Comparison of ENCODE assay signal across 1 cellular context in the genomic region with DNA sequence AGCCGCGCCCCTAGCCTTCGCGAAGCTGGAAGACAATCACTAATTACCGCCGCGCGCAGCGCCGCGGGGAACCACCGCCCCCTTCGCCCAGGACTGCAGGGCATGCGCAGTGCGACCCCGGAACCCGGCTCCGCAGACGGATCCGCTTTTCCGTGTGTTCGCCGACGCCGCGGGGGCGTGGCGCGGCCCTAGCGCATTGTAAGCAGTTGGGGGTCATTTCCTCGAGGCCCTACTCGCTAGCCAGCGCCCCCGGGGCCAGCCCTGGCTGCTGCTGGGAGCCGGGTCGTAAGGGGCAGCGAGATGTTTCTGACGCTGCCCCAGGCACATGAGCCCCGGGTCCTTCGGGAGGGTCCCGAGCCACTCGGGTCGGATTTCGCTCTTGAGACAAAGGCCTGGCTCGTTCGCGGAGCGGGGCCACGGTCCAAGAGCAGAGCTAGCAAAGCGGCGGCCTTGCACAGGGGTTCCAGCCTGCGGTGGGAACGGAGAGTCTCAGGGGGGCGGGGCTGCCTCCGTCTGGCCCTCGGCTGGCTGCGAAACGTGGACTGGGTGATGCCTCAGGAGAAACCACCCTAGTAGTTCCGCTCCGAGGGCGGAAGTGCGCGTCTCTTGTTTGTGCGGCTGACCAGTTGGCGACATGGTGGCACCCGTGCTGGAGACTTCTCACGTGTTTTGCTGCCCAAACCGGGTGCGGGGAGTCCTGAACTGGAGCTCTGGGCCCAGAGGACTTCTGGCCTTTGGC.
TF ChIP-seq lines count a peak whose summit lies in the region.

A gene with protein sequence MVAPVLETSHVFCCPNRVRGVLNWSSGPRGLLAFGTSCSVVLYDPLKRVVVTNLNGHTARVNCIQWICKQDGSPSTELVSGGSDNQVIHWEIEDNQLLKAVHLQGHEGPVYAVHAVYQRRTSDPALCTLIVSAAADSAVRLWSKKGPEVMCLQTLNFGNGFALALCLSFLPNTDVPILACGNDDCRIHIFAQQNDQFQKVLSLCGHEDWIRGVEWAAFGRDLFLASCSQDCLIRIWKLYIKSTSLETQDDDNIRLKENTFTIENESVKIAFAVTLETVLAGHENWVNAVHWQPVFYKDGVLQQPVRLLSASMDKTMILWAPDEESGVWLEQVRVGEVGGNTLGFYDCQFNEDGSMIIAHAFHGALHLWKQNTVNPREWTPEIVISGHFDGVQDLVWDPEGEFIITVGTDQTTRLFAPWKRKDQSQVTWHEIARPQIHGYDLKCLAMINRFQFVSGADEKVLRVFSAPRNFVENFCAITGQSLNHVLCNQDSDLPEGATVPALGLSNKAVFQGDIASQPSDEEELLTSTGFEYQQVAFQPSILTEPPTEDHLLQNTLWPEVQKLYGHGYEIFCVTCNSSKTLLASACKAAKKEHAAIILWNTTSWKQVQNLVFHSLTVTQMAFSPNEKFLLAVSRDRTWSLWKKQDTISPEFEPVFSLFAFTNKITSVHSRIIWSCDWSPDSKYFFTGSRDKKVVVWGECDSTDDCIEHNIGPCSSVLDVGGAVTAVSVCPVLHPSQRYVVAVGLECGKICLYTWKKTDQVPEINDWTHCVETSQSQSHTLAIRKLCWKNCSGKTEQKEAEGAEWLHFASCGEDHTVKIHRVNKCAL (plus strand): TSS at position 600 of the 739 bp plus-strand sequence. CDS start 35 bp downstream, at position 635.
A gene with protein sequence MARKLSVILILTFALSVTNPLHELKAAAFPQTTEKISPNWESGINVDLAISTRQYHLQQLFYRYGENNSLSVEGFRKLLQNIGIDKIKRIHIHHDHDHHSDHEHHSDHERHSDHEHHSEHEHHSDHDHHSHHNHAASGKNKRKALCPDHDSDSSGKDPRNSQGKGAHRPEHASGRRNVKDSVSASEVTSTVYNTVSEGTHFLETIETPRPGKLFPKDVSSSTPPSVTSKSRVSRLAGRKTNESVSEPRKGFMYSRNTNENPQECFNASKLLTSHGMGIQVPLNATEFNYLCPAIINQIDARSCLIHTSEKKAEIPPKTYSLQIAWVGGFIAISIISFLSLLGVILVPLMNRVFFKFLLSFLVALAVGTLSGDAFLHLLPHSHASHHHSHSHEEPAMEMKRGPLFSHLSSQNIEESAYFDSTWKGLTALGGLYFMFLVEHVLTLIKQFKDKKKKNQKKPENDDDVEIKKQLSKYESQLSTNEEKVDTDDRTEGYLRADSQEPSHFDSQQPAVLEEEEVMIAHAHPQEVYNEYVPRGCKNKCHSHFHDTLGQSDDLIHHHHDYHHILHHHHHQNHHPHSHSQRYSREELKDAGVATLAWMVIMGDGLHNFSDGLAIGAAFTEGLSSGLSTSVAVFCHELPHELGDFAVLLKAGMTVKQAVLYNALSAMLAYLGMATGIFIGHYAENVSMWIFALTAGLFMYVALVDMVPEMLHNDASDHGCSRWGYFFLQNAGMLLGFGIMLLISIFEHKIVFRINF (minus strand): TSS at position 41 of the 739 bp plus-strand sequence. CDS start 2,333 bp downstream, outside the sequence.

TF ChIP-seq in HEK293, 187 proteins besides CTCF, POLR2A, EP300 and RAD21 (continued from another document and continues in another):
- TF ChIP-seq, protein P1, sequence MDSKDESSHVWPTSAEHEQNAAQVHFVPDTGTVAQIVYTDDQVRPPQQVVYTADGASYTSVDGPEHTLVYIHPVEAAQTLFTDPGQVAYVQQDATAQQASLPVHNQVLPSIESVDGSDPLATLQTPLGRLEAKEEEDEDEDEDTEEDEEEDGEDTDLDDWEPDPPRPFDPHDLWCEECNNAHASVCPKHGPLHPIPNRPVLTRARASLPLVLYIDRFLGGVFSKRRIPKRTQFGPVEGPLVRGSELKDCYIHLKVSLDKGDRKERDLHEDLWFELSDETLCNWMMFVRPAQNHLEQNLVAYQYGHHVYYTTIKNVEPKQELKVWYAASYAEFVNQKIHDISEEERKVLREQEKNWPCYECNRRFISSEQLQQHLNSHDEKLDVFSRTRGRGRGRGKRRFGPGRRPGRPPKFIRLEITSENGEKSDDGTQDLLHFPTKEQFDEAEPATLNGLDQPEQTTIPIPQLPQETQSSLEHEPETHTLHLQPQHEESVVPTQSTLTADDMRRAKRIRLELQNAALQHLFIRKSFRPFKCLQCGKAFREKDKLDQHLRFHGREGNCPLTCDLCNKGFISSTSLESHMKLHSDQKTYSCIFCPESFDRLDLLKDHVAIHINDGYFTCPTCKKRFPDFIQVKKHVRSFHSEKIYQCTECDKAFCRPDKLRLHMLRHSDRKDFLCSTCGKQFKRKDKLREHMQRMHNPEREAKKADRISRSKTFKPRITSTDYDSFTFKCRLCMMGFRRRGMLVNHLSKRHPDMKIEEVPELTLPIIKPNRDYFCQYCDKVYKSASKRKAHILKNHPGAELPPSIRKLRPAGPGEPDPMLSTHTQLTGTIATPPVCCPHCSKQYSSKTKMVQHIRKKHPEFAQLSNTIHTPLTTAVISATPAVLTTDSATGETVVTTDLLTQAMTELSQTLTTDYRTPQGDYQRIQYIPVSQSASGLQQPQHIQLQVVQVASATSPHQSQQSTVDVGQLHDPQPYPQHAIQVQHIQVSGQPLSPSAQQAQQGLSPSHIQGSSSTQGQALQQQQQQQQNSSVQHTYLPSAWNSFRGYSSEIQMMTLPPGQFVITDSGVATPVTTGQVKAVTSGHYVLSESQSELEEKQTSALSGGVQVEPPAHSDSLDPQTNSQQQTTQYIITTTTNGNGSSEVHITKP (tag by site-specific recombination; IDR thresholded peaks at IDR 0.05) = peak; percentile 80
- no peak for TF ChIP-seq ZNF416 (tag by site-specific recombination; IDR thresholded peaks at IDR 0.05)
- TF ChIP-seq, protein P2, sequence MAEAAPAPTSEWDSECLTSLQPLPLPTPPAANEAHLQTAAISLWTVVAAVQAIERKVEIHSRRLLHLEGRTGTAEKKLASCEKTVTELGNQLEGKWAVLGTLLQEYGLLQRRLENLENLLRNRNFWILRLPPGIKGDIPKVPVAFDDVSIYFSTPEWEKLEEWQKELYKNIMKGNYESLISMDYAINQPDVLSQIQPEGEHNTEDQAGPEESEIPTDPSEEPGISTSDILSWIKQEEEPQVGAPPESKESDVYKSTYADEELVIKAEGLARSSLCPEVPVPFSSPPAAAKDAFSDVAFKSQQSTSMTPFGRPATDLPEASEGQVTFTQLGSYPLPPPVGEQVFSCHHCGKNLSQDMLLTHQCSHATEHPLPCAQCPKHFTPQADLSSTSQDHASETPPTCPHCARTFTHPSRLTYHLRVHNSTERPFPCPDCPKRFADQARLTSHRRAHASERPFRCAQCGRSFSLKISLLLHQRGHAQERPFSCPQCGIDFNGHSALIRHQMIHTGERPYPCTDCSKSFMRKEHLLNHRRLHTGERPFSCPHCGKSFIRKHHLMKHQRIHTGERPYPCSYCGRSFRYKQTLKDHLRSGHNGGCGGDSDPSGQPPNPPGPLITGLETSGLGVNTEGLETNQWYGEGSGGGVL (tag by site-specific recombination; IDR thresholded peaks at IDR 0.05) = no peak
- TF ChIP-seq ZNF791 (tag by site-specific recombination; IDR thresholded peaks at IDR 0.05) = no peak
- no peak for TF ChIP-seq ZNF311 (tag by site-specific recombination; IDR thresholded peaks at IDR 0.05; ENCODE audit: borderline replicate concordance)
- TF ChIP-seq, protein P3, sequence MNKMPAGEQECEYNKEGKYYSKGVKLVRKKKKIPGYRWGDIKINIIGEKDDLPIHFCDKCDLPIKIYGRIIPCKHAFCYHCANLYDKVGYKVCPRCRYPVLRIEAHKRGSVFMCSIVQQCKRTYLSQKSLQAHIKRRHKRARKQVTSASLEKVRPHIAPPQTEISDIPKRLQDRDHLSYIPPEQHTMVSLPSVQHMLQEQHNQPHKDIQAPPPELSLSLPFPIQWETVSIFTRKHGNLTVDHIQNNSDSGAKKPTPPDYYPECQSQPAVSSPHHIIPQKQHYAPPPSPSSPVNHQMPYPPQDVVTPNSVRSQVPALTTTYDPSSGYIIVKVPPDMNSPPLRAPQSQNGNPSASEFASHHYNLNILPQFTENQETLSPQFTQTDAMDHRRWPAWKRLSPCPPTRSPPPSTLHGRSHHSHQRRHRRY (tag by site-specific recombination; IDR thresholded peaks at IDR 0.05) = no peak
- no peak for TF ChIP-seq ZNF776 (tag by site-specific recombination; IDR thresholded peaks at IDR 0.05; ENCODE audit: borderline replicate concordance)
- TF ChIP-seq ZNF10 (tag by site-specific recombination; IDR thresholded peaks at IDR 0.05) = no peak
- TF ChIP-seq KLF1 (tag by site-specific recombination; IDR thresholded peaks at IDR 0.05) = peak; percentile 66; the same call in 1 of the 2 replicates
- peak; percentile 89 for TF ChIP-seq KLF10 (tag by site-specific recombination; IDR thresholded peaks at IDR 0.05)
- TF ChIP-seq ZNF548 (tag by site-specific recombination; IDR thresholded peaks at IDR 0.05) = no peak
- no peak for TF ChIP-seq ZNF514 (tag by site-specific recombination; IDR thresholded peaks at IDR 0.05)
- TF ChIP-seq ZNF19 (tag by site-specific recombination; IDR thresholded peaks at IDR 0.05; ENCODE audit: low read depth) = no peak
- TF ChIP-seq ZNF292 (tag by site-specific recombination; IDR thresholded peaks at IDR 0.05; ENCODE audit: borderline replicate concordance, low read depth) = no peak
- TF ChIP-seq ZNF16 (tag by site-specific recombination; IDR thresholded peaks at IDR 0.05; ENCODE audit: low read depth) = no peak
- TF ChIP-seq ZFP3 (tag by site-specific recombination; IDR thresholded peaks at IDR 0.05; ENCODE audit: low read depth) = no peak
- no peak for TF ChIP-seq ZNF610 (tag by site-specific recombination; IDR thresholded peaks at IDR 0.05; ENCODE audit: borderline replicate concordance)
- peak; percentile 37 for TF ChIP-seq ZSCAN30 (tag by site-specific recombination; IDR thresholded peaks at IDR 0.05)
- TF ChIP-seq PRDM1 (tag by site-specific recombination; IDR thresholded peaks at IDR 0.05) = no peak
- TF ChIP-seq, protein P4, sequence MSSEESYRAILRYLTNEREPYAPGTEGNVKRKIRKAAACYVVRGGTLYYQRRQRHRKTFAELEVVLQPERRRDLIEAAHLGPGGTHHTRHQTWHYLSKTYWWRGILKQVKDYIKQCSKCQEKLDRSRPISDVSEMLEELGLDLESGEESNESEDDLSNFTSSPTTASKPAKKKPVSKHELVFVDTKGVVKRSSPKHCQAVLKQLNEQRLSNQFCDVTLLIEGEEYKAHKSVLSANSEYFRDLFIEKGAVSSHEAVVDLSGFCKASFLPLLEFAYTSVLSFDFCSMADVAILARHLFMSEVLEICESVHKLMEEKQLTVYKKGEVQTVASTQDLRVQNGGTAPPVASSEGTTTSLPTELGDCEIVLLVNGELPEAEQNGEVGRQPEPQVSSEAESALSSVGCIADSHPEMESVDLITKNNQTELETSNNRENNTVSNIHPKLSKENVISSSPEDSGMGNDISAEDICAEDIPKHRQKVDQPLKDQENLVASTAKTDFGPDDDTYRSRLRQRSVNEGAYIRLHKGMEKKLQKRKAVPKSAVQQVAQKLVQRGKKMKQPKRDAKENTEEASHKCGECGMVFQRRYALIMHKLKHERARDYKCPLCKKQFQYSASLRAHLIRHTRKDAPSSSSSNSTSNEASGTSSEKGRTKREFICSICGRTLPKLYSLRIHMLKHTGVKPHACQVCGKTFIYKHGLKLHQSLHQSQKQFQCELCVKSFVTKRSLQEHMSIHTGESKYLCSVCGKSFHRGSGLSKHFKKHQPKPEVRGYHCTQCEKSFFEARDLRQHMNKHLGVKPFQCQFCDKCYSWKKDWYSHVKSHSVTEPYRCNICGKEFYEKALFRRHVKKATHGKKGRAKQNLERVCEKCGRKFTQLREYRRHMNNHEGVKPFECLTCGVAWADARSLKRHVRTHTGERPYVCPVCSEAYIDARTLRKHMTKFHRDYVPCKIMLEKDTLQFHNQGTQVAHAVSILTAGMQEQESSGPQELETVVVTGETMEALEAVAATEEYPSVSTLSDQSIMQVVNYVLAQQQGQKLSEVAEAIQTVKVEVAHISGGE (tag by site-specific recombination; conservative IDR thresholded peaks at IDR 0.05; ENCODE audit: low read depth) = peak; percentile 91
- peak; percentile 58 for TF ChIP-seq SP2 (tag by site-specific recombination; IDR thresholded peaks at IDR 0.05)
- peak; percentile 83 for TF ChIP-seq ZFP37 (tag by site-specific recombination; IDR thresholded peaks at IDR 0.05)
- peak; percentile 51; the same call in 1 of the 2 replicates for TF ChIP-seq KLF8 (tag by site-specific recombination; IDR thresholded peaks at IDR 0.05)
- TF ChIP-seq, protein P5, sequence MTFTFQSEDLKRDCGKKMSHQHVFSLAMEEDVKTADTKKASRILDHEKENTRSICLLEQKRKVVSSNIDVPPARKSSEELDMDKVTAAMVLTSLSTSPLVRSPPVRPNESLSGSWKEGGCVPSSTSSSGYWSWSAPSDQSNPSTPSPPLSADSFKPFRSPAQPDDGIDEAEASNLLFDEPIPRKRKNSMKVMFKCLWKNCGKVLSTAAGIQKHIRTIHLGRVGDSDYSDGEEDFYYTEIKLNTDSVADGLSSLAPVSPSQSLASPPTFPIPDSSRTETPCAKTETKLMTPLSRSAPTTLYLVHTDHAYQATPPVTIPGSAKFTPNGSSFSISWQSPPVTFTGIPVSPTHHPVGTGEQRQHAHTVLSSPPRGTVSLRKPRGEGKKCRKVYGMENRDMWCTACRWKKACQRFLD (tag by site-specific recombination; IDR thresholded peaks at IDR 0.05) = no peak
- TF ChIP-seq ZNF211 (tag by site-specific recombination; IDR thresholded peaks at IDR 0.05; ENCODE audit: low read depth) = no peak
- TF ChIP-seq, protein P6, sequence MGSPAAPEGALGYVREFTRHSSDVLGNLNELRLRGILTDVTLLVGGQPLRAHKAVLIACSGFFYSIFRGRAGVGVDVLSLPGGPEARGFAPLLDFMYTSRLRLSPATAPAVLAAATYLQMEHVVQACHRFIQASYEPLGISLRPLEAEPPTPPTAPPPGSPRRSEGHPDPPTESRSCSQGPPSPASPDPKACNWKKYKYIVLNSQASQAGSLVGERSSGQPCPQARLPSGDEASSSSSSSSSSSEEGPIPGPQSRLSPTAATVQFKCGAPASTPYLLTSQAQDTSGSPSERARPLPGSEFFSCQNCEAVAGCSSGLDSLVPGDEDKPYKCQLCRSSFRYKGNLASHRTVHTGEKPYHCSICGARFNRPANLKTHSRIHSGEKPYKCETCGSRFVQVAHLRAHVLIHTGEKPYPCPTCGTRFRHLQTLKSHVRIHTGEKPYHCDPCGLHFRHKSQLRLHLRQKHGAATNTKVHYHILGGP (tag by site-specific recombination; IDR thresholded peaks at IDR 0.05) = peak; percentile 71; the same call in 1 of the 2 replicates
- peak; percentile 59 for TF ChIP-seq EGR2 (tag by site-specific recombination; IDR thresholded peaks at IDR 0.05; ENCODE audit: low read depth)
- TF ChIP-seq ZBTB17 (tag by site-specific recombination; IDR thresholded peaks at IDR 0.05) = peak; percentile 52
- peak; percentile 30; the same call in 1 of the 2 replicates for TF ChIP-seq ZNF24 (tag by site-specific recombination; IDR thresholded peaks at IDR 0.05)
- TF ChIP-seq ZNF23 (tag by site-specific recombination; IDR thresholded peaks at IDR 0.05; ENCODE audit: borderline replicate concordance) = no peak
- TF ChIP-seq WT1 (tag by site-specific recombination; IDR thresholded peaks at IDR 0.05) = peak; percentile 32; the same call in 1 of the 2 replicates
- no peak for TF ChIP-seq ZNF214 (tag by site-specific recombination; IDR thresholded peaks at IDR 0.05; ENCODE audit: borderline replicate concordance)
- TF ChIP-seq ZNF350 (tag by site-specific recombination; IDR thresholded peaks at IDR 0.05) = peak; percentile 53; the same call in 1 of the 2 replicates
